ENCODE assay signal across 8 cellular contexts in the genomic region with DNA sequence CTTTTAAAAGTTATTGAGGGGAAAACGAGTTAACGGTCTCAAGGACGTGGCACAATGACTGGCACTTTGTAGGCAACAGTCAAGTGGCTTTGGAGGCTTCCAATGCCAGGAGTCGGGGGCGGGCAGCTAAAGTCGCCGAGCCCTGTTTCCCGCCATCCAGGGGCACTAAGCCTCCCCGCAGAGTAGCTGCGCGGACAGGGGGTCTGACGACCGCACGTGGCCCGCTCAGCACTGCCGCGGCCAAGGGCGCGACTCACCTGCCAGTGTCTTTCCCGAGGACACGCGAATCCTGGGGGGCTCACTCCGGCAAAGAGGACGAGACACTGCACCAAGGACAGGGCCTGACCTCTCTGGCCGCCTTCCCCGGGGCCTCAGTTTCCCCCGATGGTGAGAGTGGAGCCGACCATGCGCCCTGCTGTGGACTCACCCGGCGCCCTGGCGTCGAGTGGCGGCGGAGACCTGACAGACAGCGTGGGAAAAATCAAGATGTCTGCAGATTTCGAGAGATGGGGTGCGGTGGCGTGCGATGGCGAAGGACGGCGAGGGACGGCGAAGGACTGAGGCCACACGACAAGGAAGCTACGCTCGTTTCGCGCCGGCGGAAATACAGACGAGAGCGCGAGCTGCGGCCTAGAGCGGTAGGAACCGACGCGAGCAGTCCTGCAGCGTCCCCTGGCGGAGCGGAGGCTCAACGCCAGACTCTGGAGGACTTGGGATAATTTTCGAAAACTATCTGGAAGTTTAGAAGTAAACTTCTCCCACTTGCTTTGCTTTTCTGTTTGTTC. TPM values are rescaled to one million over a fixed set of nuclear protein-coding genes. Genes with fewer than 3 reads are reported as not detected.
DNase-seq lines count a peak whose midpoint lies in the region; ATAC-seq and TF ChIP-seq lines count a peak whose summit lies in the region.

TSS of gene SNHG17 (minus strand) at position 559 of the 785 bp plus-strand sequence.

- CTCF ChIA-PET in Panc1 (lab: Charles Lee) = interaction anchor here (0.6 to 1.2 kb wide), 4 partner anchors 12 to 489 kb away, joined by 3 to 6 read pairs (median 4); no protein-coding TSS in a partner anchor

- peak; percentile 97 for DNase-seq in COLO668 (lab: John Stamatoyannopoulos, UW; ENCODE audit: unreplicated experiment)
- DNase-seq in KBM-7 = peak; percentile 92
- DNase-seq in Panc1 (ENCODE audit: low read depth, low spot score) = peak; percentile 83
- peak; percentile 88 for DNase-seq in activated T-cell treated with anti-CD3 and anti-CD28 coated beads, Interleukin-2, amount 50 U/mL, for 4 hours
- DNase-seq in esophagus muscularis mucosa (ENCODE audit: extremely low spot score) = peak; percentile 93
- peak; percentile 78 for DNase-seq in stimulated activated CD8-positive, alpha-beta memory T cell treated with anti-CD3 and anti-CD28 coated beads, Interleukin-7, amount 100 ng/mL, for 24 hours (ENCODE audit: low read depth)

- TF ChIP-seq CTCF in Panc1 (IDR thresholded peaks at IDR 0.05) (peak; percentile 100), esophagus muscularis mucosa (IDR thresholded peaks at IDR 0.05) (peak in 2 of 3 experiments; percentile 99 to 100)

- no peak for TF ChIP-seq EP300 in esophagus muscularis mucosa (IDR thresholded peaks at IDR 0.05)

- no peaks in the 10 kb centered on the region for H3K9me3 Mint-ChIP-seq in activated T-cell treated with anti-CD3 and anti-CD28 coated beads, Interleukin-2, amount 50 U/mL, for 4 hours

- H3K27ac ChIP-seq in Panc1 (ENCODE audit: low read length) = peak within 1 kb of the TSS; percentile 89
- H3K27ac ChIP-seq in esophagus muscularis mucosa (replicated peaks in 1 of 4) = peak within 1 kb of the TSS; percentile 82 to 87 (median 84)
- H3K27ac ChIP-seq in muscle layer of duodenum (ENCODE audit: low read length) = peak within 1 kb of the TSS; percentile 80

- H3K4me1 ChIP-seq in Panc1 (ENCODE audit: control insufficient read depth, insufficient read depth, low read length) (peaks cover 15% of the 10 kb centered on the region), esophagus muscularis mucosa (peaks cover 3 to 24% (median 17%) of the 10 kb centered on the region in 4 donors), muscle layer of duodenum (ENCODE audit: control insufficient read depth in 1 of 2, insufficient read depth in 2 of 2, low read length in 2 of 2) (peaks cover 0 to 5% of the 10 kb centered on the region in 2 donors)

- BruUV-seq in Panc1 (replicated peaks; lab: Mats Ljungman, UMichigan) = no TSS peak

- peak within 1 kb of the TSS; percentile 96 for H3K4me3 Mint-ChIP-seq in activated T-cell treated with anti-CD3 and anti-CD28 coated beads, Interleukin-2, amount 50 U/mL, for 4 hours

- intact Hi-C loops in Panc1 (cut with micrococcal nuclease; ENCODE audit: unreplicated experiment) (no loop called here), esophagus muscularis mucosa (cut with DNase I) (no loop called here)

- in situ Hi-C loops in KBM-7 (cut with MboI; ENCODE audit: low pct_unique_long_range_greater_than_20kb, low sequenced_read_pairs) = no loop called here
- in situ Hi-C loops in Panc1 (cut with HindIII; ENCODE audit: low pct_unique_long_range_greater_than_20kb, low sequenced_read_pairs) = no loop called here

- H3K4me3 ChIP-seq in Panc1 (ENCODE audit: low read depth in 2 of 2, low read length in 2 of 2) (peak within 1 kb of the TSS; percentile 54 to 97), esophagus muscularis mucosa (peak within 1 kb of the TSS; percentile 60 to 89 (median 73)), muscle layer of duodenum (ENCODE audit: low read depth in 1 of 2, low read length in 2 of 2) (peak within 1 kb of the TSS; percentile 83 to 89)

- peaks cover 35% of the 10 kb centered on the region for H3K36me3 Mint-ChIP-seq in activated T-cell treated with anti-CD3 and anti-CD28 coated beads, Interleukin-2, amount 50 U/mL, for 4 hours (ENCODE audit: insufficient read depth)

- H3K27me3 ChIP-seq in Panc1 (ENCODE audit: control insufficient read depth, insufficient read depth, low read length) (no peaks in the 10 kb centered on the region), esophagus muscularis mucosa (no peaks in the 10 kb centered on the region), muscle layer of duodenum (ENCODE audit: low read depth, low read length) (no peaks in the 10 kb centered on the region)

- ATAC-seq in GM21447 (IDR thresholded peaks at IDR 0.05; ENCODE audit: unreplicated experiment) (peak; percentile 48), Panc1 (peak; percentile 90)
- peak; percentile 83 to 84 for ATAC-seq in activated T-cell treated with anti-CD3 and anti-CD28 coated beads, Interleukin-2, amount 50 U/mL, for 4 hours

- peak; percentile 45 for TF ChIP-seq POLR2A in esophagus muscularis mucosa (IDR thresholded peaks at IDR 0.05; ENCODE audit: low read depth)

- POLR2A ChIA-PET in Panc1 (lab: Charles Lee) = interaction anchor here (1.0 kb wide), 3 partner anchors 11 to 37 kb away, joined by 3 to 5 read pairs (median 4); partner anchors contain the start of gene RALGAPB

- H3K9me3 ChIP-seq in Panc1 (ENCODE audit: control insufficient read depth, insufficient read depth, low read depth, low read length) (no peaks in the 10 kb centered on the region), esophagus muscularis mucosa (peaks cover 0 to 8% (median 0%) of the 10 kb centered on the region in 4 donors), muscle layer of duodenum (ENCODE audit: control insufficient read depth in 1 of 2, low read length in 2 of 2) (peaks cover 0 to 4% of the 10 kb centered on the region in 2 donors)

- 1% methylated on average over 58 of the region's 65 CpGs for whole genome bisulfite sequencing in esophagus muscularis mucosa

- peaks cover 5% of the 10 kb centered on the region for H3K27me3 Mint-ChIP-seq in activated T-cell treated with anti-CD3 and anti-CD28 coated beads, Interleukin-2, amount 50 U/mL, for 4 hours (ENCODE audit: low read depth)

- H3K36me3 ChIP-seq in Panc1 (ENCODE audit: control insufficient read depth, insufficient read depth, low read length) = peaks cover 26% of the 10 kb centered on the region
- peaks cover 13 to 44% (median 39%) of the 10 kb centered on the region in 4 donors for H3K36me3 ChIP-seq in esophagus muscularis mucosa
- H3K36me3 ChIP-seq in muscle layer of duodenum (ENCODE audit: control insufficient read depth in 1 of 2, insufficient read depth in 2 of 2, low read length in 2 of 2) = peaks cover 21 to 35% of the 10 kb centered on the region in 2 donors

- peaks cover 32% of the 10 kb centered on the region for H3K4me1 Mint-ChIP-seq in activated T-cell treated with anti-CD3 and anti-CD28 coated beads, Interleukin-2, amount 50 U/mL, for 4 hours (ENCODE audit: low read depth)

RNA-seq across cellular contexts. Expression of gene SNHG17, which starts in this region (rescaled TPM):
- 60.1 TPM for total RNA-seq in Panc1 (2021; ENCODE audit: unreplicated experiment)
- polyA plus RNA-seq in Panc1 (2012; ENCODE audit: insufficient read length) = 50.2 TPM
- total RNA-seq in activated T-cell treated with anti-CD3 and anti-CD28 coated beads, Interleukin-2, amount 50 U/mL, for 4 hours = 100 to 1,000 TPM; 138 to 310 (median 239) TPM
- 10 to 100 TPM; 12.8 to 19.4 (median 18.6) TPM for total RNA-seq in esophagus muscularis mucosa

Comparison
In these comparisons a context has a peak if more than half of its experiments do, and no peak if none do; other contexts are left out.
1. Peak in every context shown above with its lines: DNase-seq, ATAC-seq, H3K4me3 ChIP-seq and H3K27ac ChIP-seq.